ENCODE assay signal across 11 cellular contexts in the genomic region with DNA sequence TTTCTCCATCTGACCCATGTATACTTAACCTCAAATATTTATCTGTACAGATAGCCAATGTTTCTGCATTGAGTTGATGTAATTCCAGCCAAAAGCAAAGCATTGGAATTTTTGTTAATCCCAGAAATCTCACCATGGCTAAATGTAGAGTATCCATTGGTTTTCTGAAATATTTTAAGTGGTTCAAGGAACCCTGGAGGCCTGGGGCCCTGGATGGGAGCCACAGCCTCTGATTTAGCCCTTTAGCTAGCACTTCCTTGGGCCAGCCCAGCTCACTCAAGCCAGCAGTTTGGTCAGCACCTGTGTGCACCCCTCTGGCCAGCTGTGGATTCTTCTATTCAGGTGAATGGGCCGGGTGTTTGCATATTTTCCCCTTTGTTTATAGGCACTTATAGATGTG. TPM values are rescaled to one million over a fixed set of nuclear protein-coding genes. Genes with fewer than 3 reads are reported as not detected.
DNase-seq lines count a peak whose midpoint lies in the region; ATAC-seq and TF ChIP-seq lines count a peak whose summit lies in the region.
"Had no signal": no experiment of that assay in that cellular context is flagged by ENCODE, and none has a peak within 500 bp of the region (broad histone marks: within the 10 kb centered on the region; RNA-seq: fewer than 3 reads in every experiment).

No MANE protein-coding gene starts in this region.

- H3K4me1 ChIP-seq in Peyer's patch (peaks cover 0 to 31% (median 0%) of the 10 kb centered on the region in 4 donors), gastroesophageal sphincter (peaks cover 0 to 48% (median 30%) of the 10 kb centered on the region in 3 donors), stomach (peaks cover 24 to 54% (median 43%) of the 10 kb centered on the region in 4 donors)
- H3K4me1 ChIP-seq in CD8-positive, alpha-beta memory T cell (ENCODE audit: insufficient read depth, low read length), result no peaks in the 10 kb centered on the region

- H3K27ac ChIP-seq in Peyer's patch (peak overlapping the region; percentile 15 to 66 (median 44)), gastroesophageal sphincter (peak overlapping the region in 3 of 4 donors; percentile 21 to 61 (median 43)), stomach (peak overlapping the region in 4 of 5 donors; percentile 41 to 77 (median 66))
- H3K27ac ChIP-seq in CD8-positive, alpha-beta memory T cell (ENCODE audit: low read depth, low read length), result no peak overlapping the region

- H3K27me3 Mint-ChIP-seq in CD8-positive, alpha-beta memory T cell, result peaks cover 0 to 2% of the 10 kb centered on the region in 2 donors

- POLR2A ChIA-PET in CD8-positive, alpha-beta memory T cell (lab: Charles Lee), result no interaction called here

- H3K9me3 Mint-ChIP-seq in CD8-positive, alpha-beta memory T cell, result peaks cover 0 to 7% (median 0%) of the 10 kb centered on the region in 5 donors

- no peak overlapping the region for H3K4me3 Mint-ChIP-seq in CD8-positive, alpha-beta memory T cell

- H3K27me3 ChIP-seq in Peyer's patch (no peaks in the 10 kb centered on the region), gastroesophageal sphincter (no peaks in the 10 kb centered on the region), stomach (no peaks in the 10 kb centered on the region)
- H3K27me3 ChIP-seq in CD8-positive, alpha-beta memory T cell (ENCODE audit: insufficient read depth, low read length, poor library complexity, severe bottlenecking), result no peaks in the 10 kb centered on the region

- CTCF ChIA-PET in CD8-positive, alpha-beta memory T cell (lab: Charles Lee), result interaction anchor here (1.7 to 27.0 kb wide), 3 partner anchors 8 to 200 kb away, joined by 5 to 520 read pairs (median 20); a partner anchor contains a TSS

- no peaks in the 10 kb centered on the region for H3K36me3 Mint-ChIP-seq in CD8-positive, alpha-beta memory T cell

- WGBS in gastroesophageal sphincter (ENCODE audit: low coverage in 1 of 2), 2 donors, result 64% methylated on average over 1 of the region's 1 CpG; no CpG with 5 or more reads in 1 of the 2 donors
- 46 to 78% (median 52%) methylated on average over 1 of the region's 1 CpG for WGBS in stomach, 5 donors

- no peak for TF ChIP-seq POLR2A in Peyer's patch (IDR thresholded peaks at IDR 0.05)
- TF ChIP-seq POLR2A in gastroesophageal sphincter (IDR thresholded peaks at IDR 0.05), result no peak
- TF ChIP-seq POLR2A in stomach (IDR thresholded peaks at IDR 0.05), result no peak

- H3K36me3 ChIP-seq in Peyer's patch (no peaks in the 10 kb centered on the region), gastroesophageal sphincter (no peaks in the 10 kb centered on the region), stomach (no peaks in the 10 kb centered on the region)
- no peaks in the 10 kb centered on the region for H3K36me3 ChIP-seq in CD8-positive, alpha-beta memory T cell (ENCODE audit: insufficient read depth, low read length)

- intact Hi-C loops in stomach (cut with DNase I; ENCODE audit: low total_unique reads), result no loop called here

- no peak for TF ChIP-seq EP300 in gastroesophageal sphincter (IDR thresholded peaks at IDR 0.05)
- no peak for TF ChIP-seq EP300 in stomach (IDR thresholded peaks at IDR 0.05)

- no peaks in the 10 kb centered on the region for H3K9me3 ChIP-seq in Peyer's patch
- H3K9me3 ChIP-seq in gastroesophageal sphincter, result no peaks in the 10 kb centered on the region
- H3K9me3 ChIP-seq in stomach, result no peaks in the 10 kb centered on the region
- peaks cover 5% of the 10 kb centered on the region for H3K9me3 ChIP-seq in CD8-positive, alpha-beta memory T cell (ENCODE audit: low read length)

- ATAC-seq in gastroesophageal sphincter, result no peak
- ATAC-seq in GM21526 (IDR thresholded peaks at IDR 0.05; ENCODE audit: low FRiP score, unreplicated experiment), result no peak

- DNase-seq in GM03348 (ENCODE audit: low spot score) (peak; percentile 73), Peyer's patch (peak in 2 of 3 donors; percentile 47 to 54), stomach (no peak)
- DNase-seq in CD8-positive, alpha-beta memory T cell, result no peak
- no peak for DNase-seq in effector CD8-positive, alpha-beta T cell (lab: John Stamatoyannopoulos, UW)
- DNase-seq: activated CD4-positive, alpha-beta T cell treated with anti-CD3 and anti-CD28 coated beads for 1 hour; NCI-H1092; NCI-H82 had no signal

- no peak for TF ChIP-seq CTCF in Peyer's patch (IDR thresholded peaks at IDR 0.05)
- no peak for TF ChIP-seq CTCF in gastroesophageal sphincter (IDR thresholded peaks at IDR 0.05)
- no peak for TF ChIP-seq CTCF in stomach (IDR thresholded peaks at IDR 0.05)

- H3K4me3 ChIP-seq in Peyer's patch (no peak overlapping the region), gastroesophageal sphincter (no peak overlapping the region), stomach (no peak overlapping the region)
- no peak overlapping the region for H3K4me3 ChIP-seq in CD8-positive, alpha-beta memory T cell (ENCODE audit: low read length)

- peaks cover 0 to 2% (median 2%) of the 10 kb centered on the region in 3 donors for H3K4me1 Mint-ChIP-seq in CD8-positive, alpha-beta memory T cell

- H3K27ac Mint-ChIP-seq in CD8-positive, alpha-beta memory T cell, result no peak overlapping the region

RNA-seq across cellular contexts. Expression of a gene that starts 18.8 kb away (rescaled TPM):
- total RNA-seq in Peyer's patch (100 to 1,000 TPM; 263 to 745 (median 649) TPM), gastroesophageal sphincter (under 1 TPM in 1 of 4 donors, not detected in 3; 0.12 TPM), stomach (100 to 1,000 TPM in 2 of 5 donors, 10 to 100 TPM in 3; 22.3 to 299 (median 85.8) TPM)
- polyA plus RNA-seq in stomach, result 10 to 100 TPM in 1 of 3 donors, 1 to 10 TPM in 2; 9.5 to 40.9 (median 9.6) TPM
- total RNA-seq in CD8-positive, alpha-beta memory T cell, result not detected
- not detected for polyA plus RNA-seq in CD8-positive, alpha-beta memory T cell
- total RNA-seq: mononuclear cell had no signal

RNA-seq across cellular contexts. Expression of a gene that starts 41.7 kb away (rescaled TPM):
- total RNA-seq in Peyer's patch, result 10 to 100 TPM; 16.3 to 72.6 (median 32.4) TPM
- total RNA-seq in gastroesophageal sphincter, result 10 to 100 TPM; 70.1 to 90.9 (median 80.1) TPM
- total RNA-seq in stomach, result 100 to 1,000 TPM in 2 of 5 donors, 10 to 100 TPM in 3; 32.2 to 213 (median 84.6) TPM
- polyA plus RNA-seq in stomach, result 100 to 1,000 TPM in 2 of 3 donors, 10 to 100 TPM in 1; 83.8 to 350 (median 194) TPM
- 1 to 10 TPM; 7.2 to 7.5 TPM for total RNA-seq in CD8-positive, alpha-beta memory T cell
- polyA plus RNA-seq in CD8-positive, alpha-beta memory T cell, result 23.1 TPM

Comparison
In these comparisons a context has a peak if more than half of its experiments do, and no peak if none do; other contexts are left out.
1. DNase-seq: peak in GM03348 (single experiment) and Peyer's patch (2 of 3); none in stomach (single experiment), CD8-positive, alpha-beta memory T cell (0 of 5) and effector CD8-positive, alpha-beta T cell (single experiment).
2. RNA of a gene that starts 18.8 kb away (total RNA-seq): 263 to 745 TPM in Peyer's patch and 22.3 to 299 TPM in stomach; 0.12 TPM in gastroesophageal sphincter and not detected in CD8-positive, alpha-beta memory T cell; every median in the first group is over 10 times any median in the second.